ENCODE assay signal across 1 cellular context in the genomic region with DNA sequence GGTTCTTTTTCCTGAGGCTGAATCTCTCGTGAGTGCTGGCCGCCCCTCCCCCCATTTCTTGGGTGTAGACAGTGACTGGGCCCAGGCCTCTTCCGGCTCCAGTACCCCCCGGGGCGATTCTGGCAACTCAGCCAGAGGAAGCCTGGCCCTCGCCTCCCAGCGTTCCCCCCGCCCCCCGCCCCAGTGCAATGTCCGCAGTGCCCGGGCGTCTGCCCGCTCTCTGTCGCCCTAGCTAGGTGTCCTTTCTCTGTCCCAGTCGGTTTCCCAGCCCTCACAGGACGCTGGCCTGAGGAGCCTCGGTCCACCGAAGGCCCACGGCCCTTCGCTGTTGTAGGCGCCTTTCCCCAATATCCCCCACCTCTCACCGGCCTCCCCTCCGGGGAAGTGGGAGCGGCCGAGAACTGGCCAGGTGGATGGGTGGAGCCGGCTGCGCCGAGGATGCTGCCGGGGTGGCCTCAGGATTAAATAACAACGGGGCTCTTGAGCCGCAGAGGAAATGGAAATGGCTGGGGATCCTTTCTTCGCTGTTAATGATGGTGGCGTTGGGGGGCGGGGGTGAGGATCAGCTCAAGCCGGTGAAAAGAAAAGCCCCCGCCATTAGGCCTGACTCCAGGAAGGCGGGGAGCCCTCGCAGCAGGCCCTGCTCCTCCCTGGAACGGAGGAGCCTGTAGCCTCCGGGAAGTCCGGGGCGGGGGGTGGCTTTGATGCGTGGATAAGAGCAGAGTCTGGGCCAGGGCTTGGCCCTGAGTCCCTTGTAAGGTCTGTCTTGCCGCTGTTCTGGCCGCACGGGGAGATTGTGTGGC.
TF ChIP-seq lines count a peak whose summit lies in the region.

No MANE protein-coding gene starts in this region.

TF ChIP-seq in HepG2, 621 proteins besides CTCF, POLR2A, EP300 and RAD21 (continued from another document and continues in another):
- no peak for TF ChIP-seq FOXA1 (IDR thresholded peaks at IDR 0.05)
- TF ChIP-seq FOXA1 (CRISPR knock-in tag; IDR thresholded peaks at IDR 0.05) = no peak
- TF ChIP-seq HHEX (CRISPR knock-in tag; IDR thresholded peaks at IDR 0.05) = no peak
- 0 out of 2 replicates have a peak, but pooled peaks have one; percentile 40 for TF ChIP-seq ISX (CRISPR knock-in tag; conservative IDR thresholded peaks at IDR 0.05)
- TF ChIP-seq HIC2 (CRISPR knock-in tag; IDR thresholded peaks at IDR 0.05; ENCODE audit: low read depth) = no peak
- TF ChIP-seq HOXA3 (CRISPR knock-in tag; IDR thresholded peaks at IDR 0.05) = no peak; the same call in 1 of the 2 replicates
- no peak for TF ChIP-seq TEAD3 (CRISPR knock-in tag; optimal IDR thresholded peaks at IDR 0.05; ENCODE audit: borderline replicate concordance)
- TF ChIP-seq, protein P1, sequence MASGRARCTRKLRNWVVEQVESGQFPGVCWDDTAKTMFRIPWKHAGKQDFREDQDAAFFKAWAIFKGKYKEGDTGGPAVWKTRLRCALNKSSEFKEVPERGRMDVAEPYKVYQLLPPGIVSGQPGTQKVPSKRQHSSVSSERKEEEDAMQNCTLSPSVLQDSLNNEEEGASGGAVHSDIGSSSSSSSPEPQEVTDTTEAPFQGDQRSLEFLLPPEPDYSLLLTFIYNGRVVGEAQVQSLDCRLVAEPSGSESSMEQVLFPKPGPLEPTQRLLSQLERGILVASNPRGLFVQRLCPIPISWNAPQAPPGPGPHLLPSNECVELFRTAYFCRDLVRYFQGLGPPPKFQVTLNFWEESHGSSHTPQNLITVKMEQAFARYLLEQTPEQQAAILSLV (CRISPR knock-in tag; IDR thresholded peaks at IDR 0.05; ENCODE audit: borderline replicate concordance) = no peak
- 0 out of 2 replicates have a peak, but pooled peaks have one; percentile 5 for TF ChIP-seq RXRA (CRISPR knock-in tag; IDR thresholded peaks at IDR 0.05)
- no peak for TF ChIP-seq CEBPG (CRISPR knock-in tag; IDR thresholded peaks at IDR 0.05)
- TF ChIP-seq ZFP36L2 (CRISPR knock-in tag; IDR thresholded peaks at IDR 0.05) = no peak
- peak; percentile 13; the same call in 1 of the 2 replicates for TF ChIP-seq NR0B2 (CRISPR knock-in tag; IDR thresholded peaks at IDR 0.05)
- no peak for TF ChIP-seq THYN1 (CRISPR knock-in tag; IDR thresholded peaks at IDR 0.05; ENCODE audit: borderline replicate concordance, low read depth)
- no peak for TF ChIP-seq GTF2F1 (IDR thresholded peaks at IDR 0.05; ENCODE audit: low read length)
- no peak for TF ChIP-seq GATA4 (IDR thresholded peaks at IDR 0.05; ENCODE audit: borderline replicate concordance, low read depth)
- TF ChIP-seq, protein P2, sequence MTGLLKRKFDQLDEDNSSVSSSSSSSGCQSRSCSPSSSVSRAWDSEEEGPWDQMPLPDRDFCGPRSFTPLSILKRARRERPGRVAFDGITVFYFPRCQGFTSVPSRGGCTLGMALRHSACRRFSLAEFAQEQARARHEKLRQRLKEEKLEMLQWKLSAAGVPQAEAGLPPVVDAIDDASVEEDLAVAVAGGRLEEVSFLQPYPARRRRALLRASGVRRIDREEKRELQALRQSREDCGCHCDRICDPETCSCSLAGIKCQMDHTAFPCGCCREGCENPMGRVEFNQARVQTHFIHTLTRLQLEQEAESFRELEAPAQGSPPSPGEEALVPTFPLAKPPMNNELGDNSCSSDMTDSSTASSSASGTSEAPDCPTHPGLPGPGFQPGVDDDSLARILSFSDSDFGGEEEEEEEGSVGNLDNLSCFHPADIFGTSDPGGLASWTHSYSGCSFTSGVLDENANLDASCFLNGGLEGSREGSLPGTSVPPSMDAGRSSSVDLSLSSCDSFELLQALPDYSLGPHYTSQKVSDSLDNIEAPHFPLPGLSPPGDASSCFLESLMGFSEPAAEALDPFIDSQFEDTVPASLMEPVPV (CRISPR knock-in tag; IDR thresholded peaks at IDR 0.05) = 0 out of 2 replicates have a peak, but pooled peaks have one; percentile 35
- TF ChIP-seq FOXO1 (CRISPR knock-in tag; IDR thresholded peaks at IDR 0.05) = no peak
- no peak for TF ChIP-seq ZNF792 (CRISPR knock-in tag; IDR thresholded peaks at IDR 0.05)
- no peak for TF ChIP-seq HMG20A (CRISPR knock-in tag; IDR thresholded peaks at IDR 0.05; ENCODE audit: borderline replicate concordance)
- no peak for TF ChIP-seq MTF1 (CRISPR knock-in tag; IDR thresholded peaks at IDR 0.05)
- no peak for TF ChIP-seq ZNF607 (CRISPR knock-in tag; IDR thresholded peaks at IDR 0.05; ENCODE audit: borderline replicate concordance)
- TF ChIP-seq ZNF460 (CRISPR knock-in tag; IDR thresholded peaks at IDR 0.05; ENCODE audit: borderline replicate concordance) = no peak
- TF ChIP-seq RELA (CRISPR knock-in tag; IDR thresholded peaks at IDR 0.05) = no peak
- TF ChIP-seq ZNF451 (CRISPR knock-in tag; IDR thresholded peaks at IDR 0.05) = 0 out of 2 replicates have a peak, but pooled peaks have one; percentile 48
- 0 out of 2 replicates have a peak, but pooled peaks have one; percentile 16 for TF ChIP-seq HIVEP1 (CRISPR knock-in tag; IDR thresholded peaks at IDR 0.05)
- TF ChIP-seq CC2D1A (CRISPR knock-in tag; IDR thresholded peaks at IDR 0.05) = no peak
- no peak for TF ChIP-seq ZC3H4 (CRISPR knock-in tag; IDR thresholded peaks at IDR 0.05; ENCODE audit: borderline replicate concordance)
- no peak for TF ChIP-seq KIAA2018 (CRISPR knock-in tag; IDR thresholded peaks at IDR 0.05; ENCODE audit: borderline replicate concordance)
- TF ChIP-seq GRHL1 (CRISPR knock-in tag; conservative IDR thresholded peaks at IDR 0.05) = no peak
- TF ChIP-seq FOXA3 (CRISPR knock-in tag; IDR thresholded peaks at IDR 0.05) = no peak
- TF ChIP-seq ZNF496 (CRISPR knock-in tag; IDR thresholded peaks at IDR 0.05; ENCODE audit: insufficient replicate concordance) = no peak
- no peak for TF ChIP-seq ZKSCAN1 (IDR thresholded peaks at IDR 0.05; ENCODE audit: low read length)
- peak; percentile 30; the same call in 1 of the 2 replicates for TF ChIP-seq ZNF788 (CRISPR knock-in tag; IDR thresholded peaks at IDR 0.05; ENCODE audit: borderline replicate concordance)
- peak; percentile 53 for TF ChIP-seq SNAPC4 (CRISPR knock-in tag; IDR thresholded peaks at IDR 0.05)
- TF ChIP-seq DNMT3B (CRISPR knock-in tag; conservative IDR thresholded peaks at IDR 0.05) = no peak
- no peak; the same call in 1 of the 2 replicates for TF ChIP-seq ESRRA (CRISPR knock-in tag; IDR thresholded peaks at IDR 0.05; ENCODE audit: low read depth)
